22 cellular contexts compared by ENCODE assay signal in genomic region chr6:2449572-2449940, GRCh38.
"Had no signal": no experiment of that assay in that cellular context is flagged by ENCODE, and none has a peak within 500 bp of the region (broad histone marks: within the 10 kb centered on the region; RNA-seq: fewer than 3 reads in every experiment).

No MANE protein-coding gene starts in this region.

- H3K4me1 ChIP-seq: uterus had no signal

- H3K36me3 ChIP-seq: suprapubic skin, uterus had no signal

- H3K27ac Mint-ChIP-seq: activated CD8-positive, alpha-beta T cell treated with anti-CD3 and anti-CD28 coated beads, Interleukin-2, amount 10 ng/mL, durations not matched to agents 7 days and 5 days; activated naive CD4-positive, alpha-beta T cell treated with anti-CD3 and anti-CD28 coated beads, Interleukin-2, amount 50 U/mL, for 24 hours; stimulated activated effector memory CD8-positive, alpha-beta T cell treated with anti-CD3 and anti-CD28 coated beads, Interleukin-12 subunit alpha, Interleukin-12 subunit beta, amount 100 ng/mL, for 72 hours had no signal

- FAIRE-seq: islet of Langerhans, small intestine had no signal

- H3K9me3 Mint-ChIP-seq: activated naive CD4-positive, alpha-beta T cell treated with anti-CD3 and anti-CD28 coated beads, Interleukin-2, amount 50 U/mL, for 24 hours; brain; stimulated activated effector memory CD8-positive, alpha-beta T cell treated with anti-CD3 and anti-CD28 coated beads, Interleukin-12 subunit alpha, Interleukin-12 subunit beta, amount 100 ng/mL, for 72 hours; stimulated activated naive CD8-positive, alpha-beta T cell treated with anti-CD3 and anti-CD28 coated beads, Interleukin-15, amount 100 ng/mL, for 72 hours had no signal

- H3K27me3 Mint-ChIP-seq: brain; stimulated activated naive CD8-positive, alpha-beta T cell treated with anti-CD3 and anti-CD28 coated beads, Interleukin-15, amount 100 ng/mL, for 72 hours had no signal

- H3K9me3 ChIP-seq: suprapubic skin, uterus had no signal

- H3K4me1 Mint-ChIP-seq: stimulated activated effector memory CD8-positive, alpha-beta T cell treated with anti-CD3 and anti-CD28 coated beads, Interleukin-12 subunit alpha, Interleukin-12 subunit beta, amount 100 ng/mL, for 72 hours had no signal

- H3K27me3 ChIP-seq: suprapubic skin, uterus had no signal

- H3K4me3 ChIP-seq: suprapubic skin, uterus had no signal

- DNase-seq: activated CD4-positive, alpha-beta T cell treated with anti-CD3 and anti-CD28 coated beads for 1 hour; activated CD4-positive, alpha-beta T cell treated with anti-CD3 and anti-CD28 coated beads, Interleukin-2, amount 50 U/mL, for 1 hour; activated gamma-delta T cell treated with Interleukin-2 at 50 U/mL for 16 hours; activated T-cell treated with anti-CD3 and anti-CD28 coated beads, Interleukin-2, amount 50 U/mL, for 1 hour; foreskin keratinocyte; glutamatergic neuron; hippocampal formation; mesenchymal stem cell; occipital lobe; posterior cingulate gyrus; small intestine; stimulated activated CD4-positive, alpha-beta T cell treated with anti-CD3 and anti-CD28 coated beads, Interleukin-2, amount 100 ng/mL, for 24 hours; T-helper 2 cell; uterus had no signal

- H3K36me3 Mint-ChIP-seq: brain; stimulated activated effector memory CD8-positive, alpha-beta T cell treated with anti-CD3 and anti-CD28 coated beads, Interleukin-12 subunit alpha, Interleukin-12 subunit beta, amount 100 ng/mL, for 72 hours had no signal

- H3K27ac ChIP-seq: foreskin keratinocyte, suprapubic skin, uterus, VCaP had no signal

- ATAC-seq: foreskin keratinocyte had no signal
